In the genomic region with DNA sequence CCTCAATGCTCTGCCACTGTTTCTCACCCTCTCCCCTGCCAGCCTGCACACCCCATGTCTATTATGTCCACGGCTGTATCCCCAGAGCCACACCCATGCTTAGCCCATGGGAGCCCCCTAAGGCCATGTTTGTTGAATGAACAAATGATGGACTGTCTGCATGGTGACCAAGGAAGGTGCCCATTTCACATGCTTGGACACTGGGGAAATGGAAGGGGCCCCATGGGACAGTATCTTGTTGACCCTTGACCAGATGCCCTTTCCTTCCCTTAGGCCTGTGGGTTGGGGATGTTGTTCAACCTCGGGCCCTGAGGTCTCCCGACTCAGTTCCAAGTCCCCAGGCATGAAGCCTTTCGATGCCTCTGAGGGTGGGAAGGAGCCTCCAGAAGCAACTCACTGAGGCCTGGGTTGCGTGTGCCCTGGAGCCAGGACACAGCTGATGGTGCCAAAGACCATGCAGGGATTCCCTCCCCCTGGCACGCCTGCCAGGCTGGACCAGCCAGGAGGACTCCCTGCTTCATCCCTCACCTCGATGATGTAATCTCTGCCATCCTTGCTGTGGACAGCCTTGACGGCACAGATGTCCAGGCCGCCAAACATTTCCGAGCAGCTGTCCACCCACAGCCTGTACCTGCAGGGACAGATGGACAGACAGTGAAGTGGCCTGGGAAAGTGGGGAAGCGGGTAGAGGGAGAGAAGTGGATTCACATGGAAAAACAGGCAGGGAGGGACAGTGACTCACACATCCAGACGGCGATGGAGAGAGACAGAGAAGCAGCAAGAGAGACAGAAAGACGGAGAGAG, we compare ENCODE assay signal across 1 cellular context.
A peak's percentile ranks its signal among the peaks of the same experiment; 100 is the strongest.
TF ChIP-seq lines count a peak whose summit lies in the region.

No MANE protein-coding gene starts in this region.

TF ChIP-seq in HepG2, 621 proteins besides CTCF, POLR2A, EP300 and RAD21 (continues in another document):
- TF ChIP-seq, protein P1, sequence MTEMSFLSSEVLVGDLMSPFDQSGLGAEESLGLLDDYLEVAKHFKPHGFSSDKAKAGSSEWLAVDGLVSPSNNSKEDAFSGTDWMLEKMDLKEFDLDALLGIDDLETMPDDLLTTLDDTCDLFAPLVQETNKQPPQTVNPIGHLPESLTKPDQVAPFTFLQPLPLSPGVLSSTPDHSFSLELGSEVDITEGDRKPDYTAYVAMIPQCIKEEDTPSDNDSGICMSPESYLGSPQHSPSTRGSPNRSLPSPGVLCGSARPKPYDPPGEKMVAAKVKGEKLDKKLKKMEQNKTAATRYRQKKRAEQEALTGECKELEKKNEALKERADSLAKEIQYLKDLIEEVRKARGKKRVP (CRISPR knock-in tag; IDR thresholded peaks at IDR 0.05), result peak in 1 of 2 experiments; percentile 86; a peak in 2 of 4 replicates
- TF ChIP-seq EED (CRISPR knock-in tag; IDR thresholded peaks at IDR 0.05), result no peak
- TF ChIP-seq FOXO1 (CRISPR knock-in tag; IDR thresholded peaks at IDR 0.05), result peak; percentile 9; the same call in 1 of the 2 replicates
- TF ChIP-seq ZNF710 (CRISPR knock-in tag; IDR thresholded peaks at IDR 0.05; ENCODE audit: borderline replicate concordance), result peak; percentile 37; the same call in 1 of the 2 replicates
- TF ChIP-seq SSRP1 (CRISPR knock-in tag; IDR thresholded peaks at IDR 0.05), result peak; percentile 92
- peak; percentile 15; the same call in 1 of the 2 replicates for TF ChIP-seq ELF1 (CRISPR knock-in tag; IDR thresholded peaks at IDR 0.05)
- TF ChIP-seq DNMT3B (CRISPR knock-in tag; conservative IDR thresholded peaks at IDR 0.05), result 0 out of 2 replicates have a peak, but pooled peaks have one; percentile 62
- TF ChIP-seq ZNF224 (CRISPR knock-in tag; IDR thresholded peaks at IDR 0.05), result 0 out of 2 replicates have a peak, but pooled peaks have one; percentile 14
- TF ChIP-seq IRF2 (CRISPR knock-in tag; IDR thresholded peaks at IDR 0.05), result no peak
- TF ChIP-seq FOSL2 (CRISPR knock-in tag; IDR thresholded peaks at IDR 0.05), result peak; percentile 49; the same call in 1 of the 2 replicates
- peak; percentile 90 for TF ChIP-seq HNRNPL (IDR thresholded peaks at IDR 0.05; ENCODE audit: low read depth, low read length)
- TF ChIP-seq CBFB (CRISPR knock-in tag; IDR thresholded peaks at IDR 0.05), result peak; percentile 33; the same call in 1 of the 2 replicates
- TF ChIP-seq ZSCAN25 (CRISPR knock-in tag; IDR thresholded peaks at IDR 0.05), result 0 out of 2 replicates have a peak, but pooled peaks have one; percentile 16
- peak; percentile 49; the same call in 1 of the 2 replicates for TF ChIP-seq KDM2A (CRISPR knock-in tag; IDR thresholded peaks at IDR 0.05; ENCODE audit: borderline replicate concordance, low read depth)
- TF ChIP-seq BCL6 (CRISPR knock-in tag; IDR thresholded peaks at IDR 0.05), result 0 out of 2 replicates have a peak, but pooled peaks have one; percentile 13
- peak; percentile 66 for TF ChIP-seq ZNF629 (CRISPR knock-in tag; conservative IDR thresholded peaks at IDR 0.05)
- TF ChIP-seq YY1 (IDR thresholded peaks at IDR 0.05; ENCODE audit: insufficient read depth, insufficient replicate concordance, low read depth, low read length), result no peak
- TF ChIP-seq TFDP2 (CRISPR knock-in tag; IDR thresholded peaks at IDR 0.05), result no peak
- TF ChIP-seq NFKBIZ (CRISPR knock-in tag; IDR thresholded peaks at IDR 0.05), result no peak
- 0 out of 2 replicates have a peak, but pooled peaks have one; percentile 10 for TF ChIP-seq ERF (CRISPR knock-in tag; IDR thresholded peaks at IDR 0.05)
- 0 out of 2 replicates have a peak, but pooled peaks have one; percentile 42 for TF ChIP-seq ZNF3 (CRISPR knock-in tag; IDR thresholded peaks at IDR 0.05)
- TF ChIP-seq AKAP8 (CRISPR knock-in tag; IDR thresholded peaks at IDR 0.05), result no peak
- TF ChIP-seq, protein P2, sequence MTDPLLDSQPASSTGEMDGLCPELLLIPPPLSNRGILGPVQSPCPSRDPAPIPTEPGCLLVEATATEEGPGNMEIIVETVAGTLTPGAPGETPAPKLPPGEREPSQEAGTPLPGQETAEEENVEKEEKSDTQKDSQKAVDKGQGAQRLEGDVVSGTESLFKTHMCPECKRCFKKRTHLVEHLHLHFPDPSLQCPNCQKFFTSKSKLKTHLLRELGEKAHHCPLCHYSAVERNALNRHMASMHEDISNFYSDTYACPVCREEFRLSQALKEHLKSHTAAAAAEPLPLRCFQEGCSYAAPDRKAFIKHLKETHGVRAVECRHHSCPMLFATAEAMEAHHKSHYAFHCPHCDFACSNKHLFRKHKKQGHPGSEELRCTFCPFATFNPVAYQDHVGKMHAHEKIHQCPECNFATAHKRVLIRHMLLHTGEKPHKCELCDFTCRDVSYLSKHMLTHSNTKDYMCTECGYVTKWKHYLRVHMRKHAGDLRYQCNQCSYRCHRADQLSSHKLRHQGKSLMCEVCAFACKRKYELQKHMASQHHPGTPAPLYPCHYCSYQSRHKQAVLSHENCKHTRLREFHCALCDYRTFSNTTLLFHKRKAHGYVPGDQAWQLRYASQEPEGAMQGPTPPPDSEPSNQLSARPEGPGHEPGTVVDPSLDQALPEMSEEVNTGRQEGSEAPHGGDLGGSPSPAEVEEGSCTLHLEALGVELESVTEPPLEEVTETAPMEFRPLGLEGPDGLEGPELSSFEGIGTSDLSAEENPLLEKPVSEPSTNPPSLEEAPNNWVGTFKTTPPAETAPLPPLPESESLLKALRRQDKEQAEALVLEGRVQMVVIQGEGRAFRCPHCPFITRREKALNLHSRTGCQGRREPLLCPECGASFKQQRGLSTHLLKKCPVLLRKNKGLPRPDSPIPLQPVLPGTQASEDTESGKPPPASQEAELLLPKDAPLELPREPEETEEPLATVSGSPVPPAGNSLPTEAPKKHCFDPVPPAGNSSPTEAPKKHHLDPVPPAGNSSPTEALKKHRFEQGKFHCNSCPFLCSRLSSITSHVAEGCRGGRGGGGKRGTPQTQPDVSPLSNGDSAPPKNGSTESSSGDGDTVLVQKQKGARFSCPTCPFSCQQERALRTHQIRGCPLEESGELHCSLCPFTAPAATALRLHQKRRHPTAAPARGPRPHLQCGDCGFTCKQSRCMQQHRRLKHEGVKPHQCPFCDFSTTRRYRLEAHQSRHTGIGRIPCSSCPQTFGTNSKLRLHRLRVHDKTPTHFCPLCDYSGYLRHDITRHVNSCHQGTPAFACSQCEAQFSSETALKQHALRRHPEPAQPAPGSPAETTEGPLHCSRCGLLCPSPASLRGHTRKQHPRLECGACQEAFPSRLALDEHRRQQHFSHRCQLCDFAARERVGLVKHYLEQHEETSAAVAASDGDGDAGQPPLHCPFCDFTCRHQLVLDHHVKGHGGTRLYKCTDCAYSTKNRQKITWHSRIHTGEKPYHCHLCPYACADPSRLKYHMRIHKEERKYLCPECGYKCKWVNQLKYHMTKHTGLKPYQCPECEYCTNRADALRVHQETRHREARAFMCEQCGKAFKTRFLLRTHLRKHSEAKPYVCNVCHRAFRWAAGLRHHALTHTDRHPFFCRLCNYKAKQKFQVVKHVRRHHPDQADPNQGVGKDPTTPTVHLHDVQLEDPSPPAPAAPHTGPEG (CRISPR knock-in tag; IDR thresholded peaks at IDR 0.05), result 0 out of 2 replicates have a peak, but pooled peaks have one; percentile 4
- TF ChIP-seq DMAP1 (CRISPR knock-in tag; IDR thresholded peaks at IDR 0.05), result 0 out of 2 replicates have a peak, but pooled peaks have one; percentile 21
- TF ChIP-seq KLF12 (CRISPR knock-in tag; IDR thresholded peaks at IDR 0.05; ENCODE audit: borderline replicate concordance), result peak; percentile 15; the same call in 1 of the 2 replicates
- TF ChIP-seq MYC (CRISPR knock-in tag; IDR thresholded peaks at IDR 0.05; ENCODE audit: borderline replicate concordance), result peak; percentile 46; the same call in 1 of the 2 replicates
- TF ChIP-seq ZNF781 (CRISPR knock-in tag; IDR thresholded peaks at IDR 0.05; ENCODE audit: borderline replicate concordance, not compliant biosample characterization), result peak; percentile 26
- no peak for TF ChIP-seq ZMYM3 (CRISPR knock-in tag; IDR thresholded peaks at IDR 0.05)
- peak; percentile 93 for TF ChIP-seq ZNF263 (CRISPR knock-in tag; IDR thresholded peaks at IDR 0.05)
- peak; percentile 80 for TF ChIP-seq CEBPG (CRISPR knock-in tag; IDR thresholded peaks at IDR 0.05)
- TF ChIP-seq TEAD3 (CRISPR knock-in tag; optimal IDR thresholded peaks at IDR 0.05; ENCODE audit: borderline replicate concordance), result peak; percentile 29
- peak; percentile 45 for TF ChIP-seq XRCC5 (optimal IDR thresholded peaks at IDR 0.05; ENCODE audit: low read length)
- TF ChIP-seq CEBPB (IDR thresholded peaks at IDR 0.05; ENCODE audit: borderline replicate concordance, low read depth, low read length), result peak; percentile 37; the same call in 1 of the 2 replicates
- TF ChIP-seq GATAD2A (CRISPR knock-in tag; IDR thresholded peaks at IDR 0.05), result peak; percentile 33; the same call in 1 of the 2 replicates
- TF ChIP-seq PCBP1 (IDR thresholded peaks at IDR 0.05; ENCODE audit: borderline replicate concordance, low read depth, low read length), result no peak
- peak; percentile 81; the same call in 1 of the 2 replicates for TF ChIP-seq HIC2 (CRISPR knock-in tag; IDR thresholded peaks at IDR 0.05; ENCODE audit: low read depth)
- TF ChIP-seq, protein P3, sequence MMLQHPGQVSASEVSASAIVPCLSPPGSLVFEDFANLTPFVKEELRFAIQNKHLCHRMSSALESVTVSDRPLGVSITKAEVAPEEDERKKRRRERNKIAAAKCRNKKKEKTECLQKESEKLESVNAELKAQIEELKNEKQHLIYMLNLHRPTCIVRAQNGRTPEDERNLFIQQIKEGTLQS (CRISPR knock-in tag; IDR thresholded peaks at IDR 0.05), result peak; percentile 51; the same call in 1 of the 2 replicates
- TF ChIP-seq, protein P4, sequence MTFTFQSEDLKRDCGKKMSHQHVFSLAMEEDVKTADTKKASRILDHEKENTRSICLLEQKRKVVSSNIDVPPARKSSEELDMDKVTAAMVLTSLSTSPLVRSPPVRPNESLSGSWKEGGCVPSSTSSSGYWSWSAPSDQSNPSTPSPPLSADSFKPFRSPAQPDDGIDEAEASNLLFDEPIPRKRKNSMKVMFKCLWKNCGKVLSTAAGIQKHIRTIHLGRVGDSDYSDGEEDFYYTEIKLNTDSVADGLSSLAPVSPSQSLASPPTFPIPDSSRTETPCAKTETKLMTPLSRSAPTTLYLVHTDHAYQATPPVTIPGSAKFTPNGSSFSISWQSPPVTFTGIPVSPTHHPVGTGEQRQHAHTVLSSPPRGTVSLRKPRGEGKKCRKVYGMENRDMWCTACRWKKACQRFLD (CRISPR knock-in tag; IDR thresholded peaks at IDR 0.05; ENCODE audit: borderline replicate concordance), result no peak
- TF ChIP-seq ZBTB7B (CRISPR knock-in tag; IDR thresholded peaks at IDR 0.05), result 0 out of 2 replicates have a peak, but pooled peaks have one; percentile 2
- peak; percentile 49; the same call in 1 of the 2 replicates for TF ChIP-seq KDM1A (CRISPR knock-in tag; IDR thresholded peaks at IDR 0.05)
- peak; percentile 57; the same call in 1 of the 2 replicates for TF ChIP-seq CCDC6 (CRISPR knock-in tag; IDR thresholded peaks at IDR 0.05)
- no peak for TF ChIP-seq BHLHE40 (IDR thresholded peaks at IDR 0.05; ENCODE audit: low read length)
- TF ChIP-seq ZNF891 (CRISPR knock-in tag; IDR thresholded peaks at IDR 0.05), result peak; percentile 51; the same call in 1 of the 2 replicates
- no peak for TF ChIP-seq ZNF672 (CRISPR knock-in tag; IDR thresholded peaks at IDR 0.05)
- TF ChIP-seq MAX (IDR thresholded peaks at IDR 0.05), result 0 out of 2 replicates have a peak, but pooled peaks have one; percentile 20
- TF ChIP-seq MAZ (IDR thresholded peaks at IDR 0.05; ENCODE audit: borderline replicate concordance, low read depth, low read length), result no peak
- 0 out of 2 replicates have a peak, but pooled peaks have one; percentile 22 for TF ChIP-seq MAZ (CRISPR knock-in tag; IDR thresholded peaks at IDR 0.05; ENCODE audit: low read depth)
- TF ChIP-seq BORCS8-MEF2B (CRISPR knock-in tag; IDR thresholded peaks at IDR 0.05), result no peak
- peak; percentile 41; the same call in 1 of the 2 replicates for TF ChIP-seq TGIF2 (CRISPR knock-in tag; IDR thresholded peaks at IDR 0.05)
- TF ChIP-seq MED8 (CRISPR knock-in tag; IDR thresholded peaks at IDR 0.05; ENCODE audit: insufficient replicate concordance), result peak; percentile 64
- TF ChIP-seq KDM4B (CRISPR knock-in tag; IDR thresholded peaks at IDR 0.05), result 0 out of 2 replicates have a peak, but pooled peaks have one; percentile 8
